22 cellular contexts compared by ENCODE assay signal in genomic region chr1:71770121-71770520, GRCh38.
DNase-seq lines count a peak whose midpoint lies in the region; ATAC-seq and TF ChIP-seq lines count a peak whose summit lies in the region.
"Had no signal": no experiment of that assay in that cellular context is flagged by ENCODE, and none has a peak within 500 bp of the region (broad histone marks: within the 10 kb centered on the region; RNA-seq: fewer than 3 reads in every experiment).

No MANE protein-coding gene starts in this region.

- no peaks in the 10 kb centered on the region for H3K9me3 Mint-ChIP-seq in HFFc6
- H3K9me3 Mint-ChIP-seq in CD4-positive, alpha-beta memory T cell: peaks cover 0 to 26% (median 10%) of the 10 kb centered on the region in 8 donors
- peaks cover 11% of the 10 kb centered on the region for H3K9me3 Mint-ChIP-seq in osteocyte (ENCODE audit: unreplicated experiment)
- H3K9me3 Mint-ChIP-seq: endodermal cell had no signal

- DNase-seq in AG10803 (ENCODE audit: low read depth): peak; percentile 85
- peak; percentile 60 for DNase-seq in HFFc6
- DNase-seq in amniotic epithelial cell (ENCODE audit: low read depth): peak; percentile 6
- peak; percentile 15 for DNase-seq in glomerular visceral epithelial cell (ENCODE audit: extremely low spot score)
- DNase-seq in NCI-H526 treated with DMSO at 0.1 percent for 48 hours (lab: John Stamatoyannopoulos, UW): no peak
- no peak for DNase-seq in CD4-positive, alpha-beta memory T cell
- no peak for DNase-seq in osteocyte (ENCODE audit: extremely low spot score, unreplicated experiment)
- DNase-seq: activated effector memory CD4-positive, alpha-beta T cell treated with Interleukin-2 at 50 U/mL for 16 hours; amygdala; DMS 273 treated with DMSO at 0.1 percent for 48 hours; endodermal cell; gastrocnemius medialis; left ventricle myocardium superior; MV-4-11; NCI-H2081; NCI-H526; occipital lobe; stimulated activated CD4-positive, alpha-beta T cell treated with anti-CD3 and anti-CD28 coated beads, Interleukin-1b, Interleukin-23, amount 100 ng/mL, for 48 hours; T-helper 17 cell had no signal

- ATAC-seq in GM18858 (IDR thresholded peaks at IDR 0.05; ENCODE audit: unreplicated experiment): no peak
- ATAC-seq: activated CD4-positive, CD25-positive, alpha-beta regulatory T cell treated with anti-CD3 and anti-CD28 coated beads, Interleukin-2, amount 50 U/mL, for 24 hours; gastrocnemius medialis; left ventricle myocardium superior; sciatic nerve; T-helper 17 cell had no signal

- H3K27ac Mint-ChIP-seq in HFFc6 (peak overlapping the region; percentile 36), osteocyte (ENCODE audit: unreplicated experiment) (no peak overlapping the region)
- H3K27ac Mint-ChIP-seq in CD4-positive, alpha-beta memory T cell: no peak overlapping the region
- H3K27ac Mint-ChIP-seq: endodermal cell, T-helper 17 cell had no signal

- H3K36me3 Mint-ChIP-seq in HFFc6 (ENCODE audit: low read depth) (peaks cover 5% of the 10 kb centered on the region), osteocyte (ENCODE audit: unreplicated experiment) (no peaks in the 10 kb centered on the region)
- no peaks in the 10 kb centered on the region for H3K36me3 Mint-ChIP-seq in CD4-positive, alpha-beta memory T cell

- H3K4me1 Mint-ChIP-seq in HFFc6 (ENCODE audit: low read depth): peaks cover 12% of the 10 kb centered on the region
- H3K4me1 Mint-ChIP-seq in CD4-positive, alpha-beta memory T cell: no peaks in the 10 kb centered on the region
- peaks cover 8% of the 10 kb centered on the region for H3K4me1 Mint-ChIP-seq in osteocyte (ENCODE audit: unreplicated experiment)
- H3K4me1 Mint-ChIP-seq: endodermal cell, T-helper 17 cell had no signal

- H3K27ac ChIP-seq in CD4-positive, alpha-beta memory T cell (ENCODE audit: low read depth, low read length): no peak overlapping the region
- H3K27ac ChIP-seq: gastrocnemius medialis had no signal

- no peak overlapping the region for H3K4me3 ChIP-seq in AG10803 (ENCODE audit: low read length)
- no peak overlapping the region for H3K4me3 ChIP-seq in CD4-positive, alpha-beta memory T cell (ENCODE audit: low read length in 2 of 2)
- H3K4me3 ChIP-seq: gastrocnemius medialis had no signal

- H3K9me3 ChIP-seq in CD4-positive, alpha-beta memory T cell (ENCODE audit: control insufficient read depth in 1 of 2, low read length in 2 of 2): no peaks in the 10 kb centered on the region
- H3K9me3 ChIP-seq: gastrocnemius medialis had no signal

- 0 out of 2 replicates have a peak, but pooled peaks cover 2% of the 10 kb centered on the region for H3K27me3 Mint-ChIP-seq in HFFc6 (ENCODE audit: insufficient read depth)
- H3K27me3 Mint-ChIP-seq in CD4-positive, alpha-beta memory T cell: no peaks in the 10 kb centered on the region
- H3K27me3 Mint-ChIP-seq in osteocyte (ENCODE audit: unreplicated experiment): no peaks in the 10 kb centered on the region
- H3K27me3 Mint-ChIP-seq: T-helper 17 cell had no signal

- H3K27me3 ChIP-seq in CD4-positive, alpha-beta memory T cell (ENCODE audit: insufficient read depth, low read length): no peaks in the 10 kb centered on the region
- H3K27me3 ChIP-seq: gastrocnemius medialis had no signal

- CTCF ChIA-PET in CD4-positive, alpha-beta memory T cell (lab: Charles Lee; ENCODE audit: partially characterized antibody): no interaction called here

- H3K36me3 ChIP-seq in CD4-positive, alpha-beta memory T cell (ENCODE audit: insufficient read depth, low read length): no peaks in the 10 kb centered on the region
- H3K36me3 ChIP-seq: gastrocnemius medialis had no signal

- H3K4me3 Mint-ChIP-seq in HFFc6 (no peak overlapping the region), osteocyte (ENCODE audit: unreplicated experiment) (no peak overlapping the region)
- no peak overlapping the region for H3K4me3 Mint-ChIP-seq in CD4-positive, alpha-beta memory T cell
- H3K4me3 Mint-ChIP-seq: endodermal cell, T-helper 17 cell had no signal

- POLR2A ChIA-PET in CD4-positive, alpha-beta memory T cell (lab: Charles Lee; ENCODE audit: partially characterized antibody): no interaction called here

- no peak for TF ChIP-seq CTCF in AG10803 (conservative IDR thresholded peaks at IDR 0.05; ENCODE audit: low read length)
- TF ChIP-seq CTCF in HFFc6 (IDR thresholded peaks at IDR 0.05): no peak
- no peak for TF ChIP-seq CTCF in osteocyte (IDR thresholded peaks at IDR 0.05)

- intact Hi-C loops in CD4-positive, alpha-beta memory T cell (cut with micrococcal nuclease): no loop called here

- no peaks in the 10 kb centered on the region for H3K4me1 ChIP-seq in CD4-positive, alpha-beta memory T cell (ENCODE audit: insufficient read depth, low read length)
- H3K4me1 ChIP-seq: gastrocnemius medialis had no signal

Comparison
In these comparisons a context has a peak if more than half of its experiments do, and no peak if none do; other contexts are left out.
1. DNase-seq: peak in AG10803 (single experiment), HFFc6 (single experiment), amniotic epithelial cell (single experiment) and glomerular visceral epithelial cell (single experiment); none in NCI-H526 treated with DMSO at 0.1 percent for 48 hours (single experiment), CD4-positive, alpha-beta memory T cell (0 of 5) and osteocyte (single experiment).